Comparison of ENCODE assay signal across 33 cellular contexts in the genomic region with DNA sequence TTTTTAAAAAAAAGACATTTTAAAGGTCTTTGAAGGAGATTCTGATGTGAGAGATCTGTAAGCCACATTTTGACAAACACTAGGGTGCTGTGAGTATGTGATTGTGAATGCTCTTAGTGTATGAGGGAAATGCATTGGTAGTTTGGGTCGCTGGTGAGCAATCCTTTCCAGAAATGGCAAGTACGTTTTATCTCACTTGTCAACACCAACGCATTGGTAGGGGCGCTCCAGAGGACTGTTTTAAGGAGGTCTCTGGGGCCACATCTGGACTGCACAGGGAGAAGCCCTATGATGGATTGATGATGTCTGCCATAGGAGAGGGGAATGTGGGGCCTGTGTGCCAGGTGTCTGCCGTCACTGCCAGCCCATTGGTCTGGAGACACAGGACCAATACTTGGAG.
"Had no signal": no experiment of that assay in that cellular context is flagged by ENCODE, and none has a peak within 500 bp of the region (broad histone marks: within the 10 kb centered on the region; RNA-seq: fewer than 3 reads in every experiment).

No MANE protein-coding gene starts in this region.

- H3K27ac ChIP-seq: adrenal gland, body of pancreas, brain microvascular endothelial cell, breast epithelium, VCaP had no signal

- H3K4me3 Mint-ChIP-seq: activated B cell treated with CpG ODN at 0.5 μM for 24 hours; activated CD4-positive, alpha-beta memory T cell treated with anti-CD3 and anti-CD28 coated beads for 36 hours; activated CD4-positive, alpha-beta T cell treated with anti-CD3 and anti-CD28 coated beads, Interleukin-2, amount 10 ng/mL, durations not matched to agents 24 days and 14 days; activated CD8-positive, alpha-beta T cell treated with anti-CD3 and anti-CD28 coated beads for 36 hours; activated naive CD4-positive, alpha-beta T cell treated with anti-CD3 and anti-CD28 coated beads for 36 hours; activated naive CD8-positive, alpha-beta T cell treated with anti-CD3 and anti-CD28 coated beads for 36 hours; activated T-cell treated with anti-CD3 and anti-CD28 coated beads, Interleukin-2, amount 50 U/mL, for 4 hours; activated T-cell treated with anti-CD3 and anti-CD28 coated beads, Interleukin-2, amount 50 U/mL, for 72 hours; activated T-helper 1 cell treated with anti-CD3 and anti-CD28 coated beads, Interleukin-12 subunit alpha, Interleukin-12 subunit beta, Interleukin-2, Interleukin-4 antibody, amounts not matched to agents 30 ng/mL and 10 ng/mL and 1 ng/mL, durations not matched to agents 14 hours and 24 hours and 36 hours; activated T-helper 17 cell treated with anti-CD3 and anti-CD28 coated beads, Interleukin-2, amount 50 U/mL, for 72 hours; central memory CD8-positive, alpha-beta T cell; T-cell; T-helper 17 cell had no signal

- ATAC-seq: activated CD8-positive, alpha-beta T cell treated with anti-CD3 and anti-CD28 coated beads for 36 hours; activated naive CD4-positive, alpha-beta T cell treated with anti-CD3 and anti-CD28 coated beads, Interleukin-2, amount 50 U/mL, for 72 hours; activated T-cell treated with anti-CD3 and anti-CD28 coated beads, Interleukin-2, amount 50 U/mL, for 4 hours; activated T-cell treated with anti-CD3 and anti-CD28 coated beads, Interleukin-2, amount 50 U/mL, for 72 hours; activated T-helper 17 cell treated with anti-CD3 and anti-CD28 coated beads, Interleukin-2, amount 50 U/mL, for 72 hours; body of pancreas; T-cell; T-helper 17 cell had no signal

- H3K4me3 ChIP-seq: adrenal gland, body of pancreas, breast epithelium had no signal

- H3K36me3 Mint-ChIP-seq: activated CD4-positive, alpha-beta memory T cell treated with anti-CD3 and anti-CD28 coated beads for 36 hours; activated naive CD4-positive, alpha-beta T cell treated with anti-CD3 and anti-CD28 coated beads, Interleukin-2, amount 50 U/mL, for 72 hours; activated naive CD8-positive, alpha-beta T cell treated with anti-CD3 and anti-CD28 coated beads for 36 hours; T-cell had no signal

- H3K4me1 Mint-ChIP-seq: activated B cell treated with CpG ODN at 0.5 μM for 24 hours; activated CD4-positive, alpha-beta T cell treated with anti-CD3 and anti-CD28 coated beads, Interleukin-2, amount 10 ng/mL, durations not matched to agents 24 days and 14 days; activated naive CD8-positive, alpha-beta T cell treated with anti-CD3 and anti-CD28 coated beads for 36 hours; activated T-helper 17 cell treated with anti-CD3 and anti-CD28 coated beads, Interleukin-2, amount 50 U/mL, for 72 hours; central memory CD8-positive, alpha-beta T cell; T-cell; T-helper 17 cell had no signal

- H3K27me3 ChIP-seq: adrenal gland, body of pancreas, brain microvascular endothelial cell, breast epithelium had no signal

- H3K27me3 Mint-ChIP-seq: activated B cell treated with CpG ODN at 0.5 μM for 24 hours; activated CD4-positive, alpha-beta memory T cell treated with anti-CD3 and anti-CD28 coated beads for 36 hours; activated CD4-positive, alpha-beta T cell treated with anti-CD3 and anti-CD28 coated beads, Interleukin-2, amount 10 ng/mL, durations not matched to agents 24 days and 14 days; activated CD8-positive, alpha-beta T cell treated with anti-CD3 and anti-CD28 coated beads for 36 hours; activated naive CD8-positive, alpha-beta T cell treated with anti-CD3 and anti-CD28 coated beads for 36 hours; activated T-helper 17 cell treated with anti-CD3 and anti-CD28 coated beads, Interleukin-2, amount 50 U/mL, for 72 hours; central memory CD8-positive, alpha-beta T cell; T-cell; T-helper 17 cell had no signal

- H3K9me3 ChIP-seq: adrenal gland, body of pancreas, breast epithelium had no signal

- H3K36me3 ChIP-seq: adrenal gland, brain microvascular endothelial cell, breast epithelium had no signal

- DNase-seq: activated B cell treated with CpG ODN at 0.5 μM for 24 hours; activated CD4-positive, alpha-beta memory T cell treated with anti-CD3 and anti-CD28 coated beads for 36 hours; activated CD4-positive, alpha-beta T cell treated with anti-CD3 and anti-CD28 coated beads for 4 hours; activated CD4-positive, alpha-beta T cell treated with anti-CD3 and anti-CD28 coated beads, Interleukin-2, amount 10 ng/mL, durations not matched to agents 24 days and 14 days; activated CD4-positive, alpha-beta T cell treated with anti-CD3 and anti-CD28 coated beads, Interleukin-2, amount 50 U/mL, for 1 hour; activated CD4-positive, alpha-beta T cell treated with anti-CD3 and anti-CD28 coated beads, Interleukin-2, amount 50 U/mL, for 4 hours; activated CD4-positive, CD25-positive, alpha-beta regulatory T cell treated with anti-CD3 and anti-CD28 coated beads, Interleukin-2, amount 50 U/mL, for 72 hours; activated CD8-positive, alpha-beta memory T cell treated with anti-CD3 and anti-CD28 coated beads, Interleukin-2, amount 50 U/mL, for 4 hours; activated CD8-positive, alpha-beta T cell treated with anti-CD3 and anti-CD28 coated beads for 36 hours; activated effector memory CD4-positive, alpha-beta T cell treated with anti-CD3 and anti-CD28 coated beads, Interleukin-2, amount 50 U/mL, for 16 hours; activated gamma-delta T cell treated with Interleukin-2 at 50 U/mL for 16 hours; activated naive CD4-positive, alpha-beta T cell; activated naive CD4-positive, alpha-beta T cell treated with anti-CD3 and anti-CD28 coated beads for 36 hours; activated naive CD4-positive, alpha-beta T cell treated with anti-CD3 and anti-CD28 coated beads, Interleukin-2, amount 50 U/mL, for 16 hours; activated naive CD8-positive, alpha-beta T cell treated with anti-CD3 and anti-CD28 coated beads for 36 hours; activated T-cell treated with anti-CD3 and anti-CD28 coated beads for 4 hours; activated T-cell treated with anti-CD3 and anti-CD28 coated beads, Interleukin-2, amount 50 U/mL, for 1 hour; activated T-cell treated with anti-CD3 and anti-CD28 coated beads, Interleukin-2, amount 50 U/mL, for 4 hours; activated T-cell treated with anti-CD3 and anti-CD28 coated beads, Interleukin-2, amount 50 U/mL, for 72 hours; adrenal gland; amniotic stem cell; aorta; body of pancreas; brain microvascular endothelial cell; caudate nucleus; T-cell; T-helper 17 cell had no signal

- H3K4me1 ChIP-seq: adrenal gland, breast epithelium had no signal

- H3K9me3 Mint-ChIP-seq: activated B cell treated with CpG ODN at 0.5 μM for 24 hours; activated CD4-positive, alpha-beta memory T cell treated with anti-CD3 and anti-CD28 coated beads for 36 hours; activated CD4-positive, alpha-beta T cell treated with anti-CD3 and anti-CD28 coated beads, Interleukin-2, amount 10 ng/mL, durations not matched to agents 24 days and 14 days; activated CD8-positive, alpha-beta T cell treated with anti-CD3 and anti-CD28 coated beads for 36 hours; activated naive CD4-positive, alpha-beta T cell treated with anti-CD3 and anti-CD28 coated beads for 36 hours; activated naive CD4-positive, alpha-beta T cell treated with anti-CD3 and anti-CD28 coated beads, Interleukin-2, amount 50 U/mL, for 72 hours; activated naive CD8-positive, alpha-beta T cell treated with anti-CD3 and anti-CD28 coated beads for 36 hours; activated T-cell treated with anti-CD3 and anti-CD28 coated beads, Interleukin-2, amount 50 U/mL, for 72 hours had no signal

- H3K27ac Mint-ChIP-seq: activated B cell treated with CpG ODN at 0.5 μM for 24 hours; activated CD4-positive, alpha-beta memory T cell treated with anti-CD3 and anti-CD28 coated beads for 36 hours; activated CD4-positive, alpha-beta T cell treated with anti-CD3 and anti-CD28 coated beads, Interleukin-2, amount 10 ng/mL, durations not matched to agents 24 days and 14 days; activated CD8-positive, alpha-beta T cell treated with anti-CD3 and anti-CD28 coated beads for 36 hours; activated naive CD4-positive, alpha-beta T cell treated with anti-CD3 and anti-CD28 coated beads for 36 hours; activated naive CD4-positive, alpha-beta T cell treated with anti-CD3 and anti-CD28 coated beads, Interleukin-2, amount 50 U/mL, for 72 hours; activated naive CD8-positive, alpha-beta T cell treated with anti-CD3 and anti-CD28 coated beads for 36 hours; activated T-cell treated with anti-CD3 and anti-CD28 coated beads, Interleukin-2, amount 50 U/mL, for 72 hours; activated T-helper 1 cell treated with anti-CD3 and anti-CD28 coated beads, Interleukin-12 subunit alpha, Interleukin-12 subunit beta, Interleukin-2, Interleukin-4 antibody, amounts not matched to agents 30 ng/mL and 10 ng/mL and 1 ng/mL, durations not matched to agents 14 hours and 24 hours and 36 hours; activated T-helper 17 cell treated with anti-CD3 and anti-CD28 coated beads, Interleukin-2, amount 50 U/mL, for 72 hours; T-cell; T-helper 17 cell had no signal
